8 cellular contexts compared by ENCODE assay signal in genomic region chr2:218406949-218407703, GRCh38. TPM values are rescaled to one million over a fixed set of nuclear protein-coding genes. Genes with fewer than 3 reads are reported as not detected.
A peak's percentile ranks its signal among the peaks of the same experiment; 100 is the strongest.
DNase-seq lines count a peak whose midpoint lies in the region; ATAC-seq and TF ChIP-seq lines count a peak whose summit lies in the region.

No MANE protein-coding gene starts in this region.

- H3K27me3 ChIP-seq in MG63 (no peaks in the 10 kb centered on the region), kidney epithelial cell (ENCODE audit: control insufficient read depth, insufficient read depth, low read length) (no peaks in the 10 kb centered on the region)

- DNase-seq in NCI-H510A treated with DMSO at 0.1 percent for 48 hours (lab: John Stamatoyannopoulos, UW) (peak; percentile 71), NCI-H510A (lab: John Stamatoyannopoulos, UW) (no peak), MG63 (peak; percentile 56), cardiac fibroblast (ENCODE audit: low read depth in 2 of 2) (peak; percentile 59 to 71), kidney epithelial cell (ENCODE audit: low read depth) (no peak)
- DNase-seq in stimulated activated CD4-positive, alpha-beta T cell treated with anti-CD3 and anti-CD28 coated beads, Interleukin-1b, Interleukin-23, amount 100 ng/mL, for 48 hours = peak; percentile 64

- no peak for ATAC-seq in HG02759 (IDR thresholded peaks at IDR 0.05; ENCODE audit: unreplicated experiment)

- H3K36me3 ChIP-seq in MG63 (peaks cover 24% of the 10 kb centered on the region), kidney epithelial cell (ENCODE audit: control insufficient read depth, insufficient read depth, low read length) (no peaks in the 10 kb centered on the region)

- TF ChIP-seq CTCF in VCaP (conservative IDR thresholded peaks at IDR 0.05) (no peak), cardiac fibroblast (IDR thresholded peaks at IDR 0.05; ENCODE audit: low read depth, low read length) (no peak), kidney epithelial cell (IDR thresholded peaks at IDR 0.05; ENCODE audit: insufficient read depth, low read length, poor library complexity, severe bottlenecking) (no peak)

- H3K27ac ChIP-seq in VCaP = peak overlapping the region; percentile 91

- H3K4me3 ChIP-seq in MG63 (peak overlapping the region; percentile 42), cardiac fibroblast (replicated peaks in 1 of 2; ENCODE audit: low read depth in 2 of 2, low read length in 2 of 2) (peak overlapping the region; percentile 37 to 39), kidney epithelial cell (ENCODE audit: low read depth, low read length) (peak overlapping the region; percentile 44)

- no peaks in the 10 kb centered on the region for H3K9me3 ChIP-seq in MG63

RNA-seq across cellular contexts. Expression of gene CTDSP1, which starts 7.5 kb away (rescaled TPM):
- total RNA-seq in MG63 (2014; rRNA removed; shearing (Covaris generic); ENCODE audit: low replicate concordance) = 82.9 and 84.6 TPM in 2 replicates
- 37.8 and 53.6 TPM in 2 replicates for total RNA-seq in kidney epithelial cell

RNA-seq across cellular contexts. Expression of gene VIL1, which starts 11.8 kb away (rescaled TPM):
- total RNA-seq in MG63 (2014; rRNA removed; shearing (Covaris generic); ENCODE audit: low replicate concordance) = not detected in 2 replicates
- not detected in 2 replicates for total RNA-seq in kidney epithelial cell

RNA-seq across cellular contexts. Expression of gene SLC11A1, which starts 25.1 kb away (rescaled TPM):
- total RNA-seq in MG63 (2014; rRNA removed; shearing (Covaris generic); ENCODE audit: low replicate concordance) = 0.03 TPM in 1 of 2 replicates, not detected in the other
- total RNA-seq in kidney epithelial cell = 0.21 TPM in 1 of 2 replicates, not detected in the other

RNA-seq across cellular contexts. Expression of gene CATIP, which starts 50.5 kb away (rescaled TPM):
- not detected in 2 replicates for total RNA-seq in MG63 (2014; rRNA removed; shearing (Covaris generic); ENCODE audit: low replicate concordance)
- not detected in 2 replicates for total RNA-seq in kidney epithelial cell

Comparison
In these comparisons a context has a peak if more than half of its experiments do, and no peak if none do; other contexts are left out.
1. DNase-seq: peak in NCI-H510A treated with DMSO at 0.1 percent for 48 hours (single experiment), MG63 (single experiment), cardiac fibroblast (2 of 2) and stimulated activated CD4-positive, alpha-beta T cell treated with anti-CD3 and anti-CD28 coated beads, Interleukin-1b, Interleukin-23, amount 100 ng/mL, for 48 hours (single experiment); none in NCI-H510A (single experiment) and kidney epithelial cell (single experiment).
2. Peak in every context shown above with its lines, with median percentiles within 50 percentile points of each other: H3K4me3 ChIP-seq.